ENCODE assay signal across 2 cellular contexts in the genomic region with DNA sequence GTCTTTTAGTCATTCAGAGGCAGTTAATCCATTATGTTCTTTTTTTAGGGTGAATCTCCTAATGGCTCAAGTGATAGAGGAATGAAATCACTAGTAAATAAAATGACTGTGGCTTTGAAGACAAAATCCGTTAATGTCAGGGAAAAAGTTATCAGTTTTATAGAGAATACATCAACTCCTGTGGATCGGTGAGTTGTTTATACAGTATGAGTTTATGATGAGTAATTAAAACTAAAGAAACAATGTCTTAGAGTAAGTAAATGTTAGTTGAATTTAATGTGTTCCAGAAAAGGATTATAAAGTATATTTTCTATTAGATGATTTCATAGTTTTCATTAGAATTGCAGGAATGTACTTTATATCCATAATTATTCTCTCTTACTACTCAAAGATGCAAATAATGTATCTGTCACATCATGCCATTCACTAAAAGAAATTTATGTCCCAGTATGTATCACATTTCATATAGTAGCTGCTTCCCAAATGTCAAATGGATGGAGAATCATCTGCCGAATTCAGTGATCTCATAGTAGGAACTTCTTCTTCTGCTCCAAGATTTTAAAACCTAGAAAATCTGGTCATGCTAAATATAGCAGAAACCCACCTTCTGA.
TF ChIP-seq lines count a peak whose summit lies in the region.

No MANE protein-coding gene starts in this region.

TF ChIP-seq in HEK293, 187 proteins besides CTCF, POLR2A, EP300 and RAD21:
- TF ChIP-seq, protein P1, sequence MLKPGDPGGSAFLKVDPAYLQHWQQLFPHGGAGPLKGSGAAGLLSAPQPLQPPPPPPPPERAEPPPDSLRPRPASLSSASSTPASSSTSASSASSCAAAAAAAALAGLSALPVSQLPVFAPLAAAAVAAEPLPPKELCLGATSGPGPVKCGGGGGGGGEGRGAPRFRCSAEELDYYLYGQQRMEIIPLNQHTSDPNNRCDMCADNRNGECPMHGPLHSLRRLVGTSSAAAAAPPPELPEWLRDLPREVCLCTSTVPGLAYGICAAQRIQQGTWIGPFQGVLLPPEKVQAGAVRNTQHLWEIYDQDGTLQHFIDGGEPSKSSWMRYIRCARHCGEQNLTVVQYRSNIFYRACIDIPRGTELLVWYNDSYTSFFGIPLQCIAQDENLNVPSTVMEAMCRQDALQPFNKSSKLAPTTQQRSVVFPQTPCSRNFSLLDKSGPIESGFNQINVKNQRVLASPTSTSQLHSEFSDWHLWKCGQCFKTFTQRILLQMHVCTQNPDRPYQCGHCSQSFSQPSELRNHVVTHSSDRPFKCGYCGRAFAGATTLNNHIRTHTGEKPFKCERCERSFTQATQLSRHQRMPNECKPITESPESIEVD (tag by site-specific recombination; IDR thresholded peaks at IDR 0.05) = peak; percentile 50; the same call in 1 of the 2 replicates
- no peak for TF ChIP-seq ZNF610 (tag by site-specific recombination; IDR thresholded peaks at IDR 0.05; ENCODE audit: borderline replicate concordance)
TF ChIP-seq in HEK293: peak in this region for 1.

TF ChIP-seq in K562, 482 proteins besides CTCF, POLR2A, EP300 and RAD21:
- TF ChIP-seq ZNF778 (CRISPR knock-in tag; IDR thresholded peaks at IDR 0.05) (no peak), TCF7L2 (IDR thresholded peaks at IDR 0.05; ENCODE audit: low read depth, low read length) (no peak), ZNF212 (CRISPR knock-in tag; IDR thresholded peaks at IDR 0.05) (no peak), PML (IDR thresholded peaks at IDR 0.05; ENCODE audit: low read length) (no peak), SNIP1 (IDR thresholded peaks at IDR 0.05; ENCODE audit: low read depth) (no peak), ZNF75A (CRISPR knock-in tag; IDR thresholded peaks at IDR 0.05) (no peak), ZNF445 (CRISPR knock-in tag; IDR thresholded peaks at IDR 0.05; ENCODE audit: low read depth) (no peak), BACH1 (tag; IDR thresholded peaks at IDR 0.05) (no peak), C11orf30 (IDR thresholded peaks at IDR 0.05; ENCODE audit: low read depth) (no peak), ZNF184 (CRISPR knock-in tag; IDR thresholded peaks at IDR 0.05) (no peak)
- TF ChIP-seq, protein P2, sequence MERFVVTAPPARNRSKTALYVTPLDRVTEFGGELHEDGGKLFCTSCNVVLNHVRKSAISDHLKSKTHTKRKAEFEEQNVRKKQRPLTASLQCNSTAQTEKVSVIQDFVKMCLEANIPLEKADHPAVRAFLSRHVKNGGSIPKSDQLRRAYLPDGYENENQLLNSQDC (CRISPR knock-in tag; IDR thresholded peaks at IDR 0.05) = no peak
